In genomic region chr9:88724241-88724805, GRCh38 we compare ENCODE assay signal across 28 cellular contexts.
"Had no signal": no experiment of that assay in that cellular context is flagged by ENCODE, and none has a peak within 500 bp of the region (broad histone marks: within the 10 kb centered on the region; RNA-seq: fewer than 3 reads in every experiment).

No MANE protein-coding gene starts in this region.

- H3K4me3 ChIP-seq: K562, Peyer's patch had no signal

- H3K36me3 Mint-ChIP-seq: activated CD8-positive, alpha-beta memory T cell treated with anti-CD3 and anti-CD28 coated beads, Interleukin-2, amount 10 ng/mL, durations not matched to agents 7 days and 5 days; activated naive CD8-positive, alpha-beta T cell; T-cell had no signal

- DNase-seq: activated B cell treated with CpG ODN at 0.5 μM for 24 hours; activated CD4-positive, alpha-beta T cell treated with anti-CD3 and anti-CD28 coated beads for 1 hour; activated CD4-positive, alpha-beta T cell treated with anti-CD3 and anti-CD28 coated beads, Interleukin-2, amount 10 ng/mL, durations not matched to agents 24 days and 14 days; activated CD4-positive, alpha-beta T cell treated with anti-CD3 and anti-CD28 coated beads, Interleukin-2, amount 50 U/mL, for 48 hours; activated CD8-positive, alpha-beta memory T cell treated with anti-CD3 and anti-CD28 coated beads, Interleukin-2, amount 10 ng/mL, durations not matched to agents 7 days and 5 days; activated effector memory CD4-positive, alpha-beta T cell treated with anti-CD3 and anti-CD28 coated beads, Interleukin-2, amount 50 U/mL, for 16 hours; activated naive CD4-positive, alpha-beta T cell treated with anti-CD3 and anti-CD28 coated beads for 36 hours; activated T-cell treated with anti-CD3 and anti-CD28 coated beads, Interleukin-2, amount 50 U/mL, for 4 hours; brain microvascular endothelial cell; caudate nucleus; Karpas-422; MM.1S; NCI-H1105; NCI-H1436; NCI-H1694 treated with DMSO at 0.1 percent for 48 hours; NCI-H2029 treated with DMSO at 0.1 percent for 48 hours; NCI-H345; NCI-H510A; NCI-H69; Peyer's patch; SHP77 treated with DMSO at 0.1 percent for 48 hours; T-cell; T-helper 2 cell; T1000 had no signal

- ATAC-seq: activated CD8-positive, alpha-beta memory T cell treated with anti-CD3 and anti-CD28 coated beads, Interleukin-2, amount 10 ng/mL, durations not matched to agents 7 days and 5 days; activated T-cell treated with anti-CD3 and anti-CD28 coated beads, Interleukin-2, amount 50 U/mL, for 4 hours; K562; T-cell had no signal

- FAIRE-seq: K562, TTC549 had no signal

- H3K27ac ChIP-seq: brain microvascular endothelial cell, Peyer's patch, RWPE1 had no signal

- H3K4me1 Mint-ChIP-seq: activated B cell treated with CpG ODN at 0.5 μM for 24 hours; activated CD4-positive, alpha-beta T cell treated with anti-CD3 and anti-CD28 coated beads, Interleukin-2, amount 10 ng/mL, durations not matched to agents 24 days and 14 days; activated CD8-positive, alpha-beta memory T cell treated with anti-CD3 and anti-CD28 coated beads, Interleukin-2, amount 10 ng/mL, durations not matched to agents 7 days and 5 days; T-cell had no signal

- H3K4me3 Mint-ChIP-seq: activated B cell treated with CpG ODN at 0.5 μM for 24 hours; activated CD4-positive, alpha-beta T cell treated with anti-CD3 and anti-CD28 coated beads, Interleukin-2, amount 10 ng/mL, durations not matched to agents 24 days and 14 days; activated CD8-positive, alpha-beta memory T cell treated with anti-CD3 and anti-CD28 coated beads, Interleukin-2, amount 10 ng/mL, durations not matched to agents 7 days and 5 days; activated naive CD4-positive, alpha-beta T cell treated with anti-CD3 and anti-CD28 coated beads for 36 hours; activated naive CD8-positive, alpha-beta T cell; activated T-cell treated with anti-CD3 and anti-CD28 coated beads, Interleukin-2, amount 50 U/mL, for 4 hours; T-cell had no signal

- H3K9me3 Mint-ChIP-seq: activated B cell treated with CpG ODN at 0.5 μM for 24 hours; activated CD4-positive, alpha-beta T cell treated with anti-CD3 and anti-CD28 coated beads, Interleukin-2, amount 10 ng/mL, durations not matched to agents 24 days and 14 days; activated naive CD4-positive, alpha-beta T cell treated with anti-CD3 and anti-CD28 coated beads for 36 hours; activated T-cell treated with anti-CD3 and anti-CD28 coated beads, Interleukin-2, amount 50 U/mL, for 4 hours; T-cell had no signal

- H3K27me3 ChIP-seq: brain microvascular endothelial cell, Peyer's patch had no signal

- H3K9me3 ChIP-seq: Peyer's patch had no signal

- H3K36me3 ChIP-seq: brain microvascular endothelial cell, Peyer's patch had no signal

- H3K27ac Mint-ChIP-seq: activated B cell treated with CpG ODN at 0.5 μM for 24 hours; activated CD4-positive, alpha-beta T cell treated with anti-CD3 and anti-CD28 coated beads, Interleukin-2, amount 10 ng/mL, durations not matched to agents 24 days and 14 days; activated CD8-positive, alpha-beta memory T cell treated with anti-CD3 and anti-CD28 coated beads, Interleukin-2, amount 10 ng/mL, durations not matched to agents 7 days and 5 days; activated naive CD4-positive, alpha-beta T cell treated with anti-CD3 and anti-CD28 coated beads for 36 hours; activated naive CD8-positive, alpha-beta T cell; T-cell had no signal

- H3K4me1 ChIP-seq: Peyer's patch had no signal
